Comparison of ENCODE assay signal across 10 cellular contexts in the genomic region with DNA sequence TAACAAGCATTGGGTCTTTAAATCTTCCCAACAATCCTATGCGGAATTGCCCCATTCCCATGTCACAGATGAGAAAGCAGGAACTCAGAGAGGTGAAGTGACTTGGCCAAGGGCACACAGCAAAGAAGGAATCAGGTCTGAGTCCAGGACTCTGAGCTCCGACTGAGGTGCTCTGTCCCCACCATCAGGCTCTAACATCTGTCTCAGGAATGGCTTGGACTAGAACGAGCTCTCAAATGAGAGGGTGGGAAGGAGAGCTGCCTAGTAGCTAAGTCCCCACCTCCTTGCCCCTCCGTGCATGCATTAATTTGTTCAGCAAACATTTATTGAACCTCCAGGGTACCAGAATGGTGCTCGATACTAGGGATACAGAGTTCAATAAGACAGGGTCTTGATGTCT. TPM values are rescaled to one million over a fixed set of nuclear protein-coding genes. Genes with fewer than 3 reads are reported as not detected.
A peak's percentile ranks its signal among the peaks of the same experiment; 100 is the strongest.
DNase-seq lines count a peak whose midpoint lies in the region; TF ChIP-seq lines count a peak whose summit lies in the region.
"Had no signal": no experiment of that assay in that cellular context is flagged by ENCODE, and none has a peak within 500 bp of the region (broad histone marks: within the 10 kb centered on the region; RNA-seq: fewer than 3 reads in every experiment).

No MANE protein-coding gene starts in this region.

- H3K4me2 ChIP-seq in trophoblast cell (ENCODE audit: low read length), result no peak overlapping the region

- peak overlapping the region; percentile 46 for H2BK120ac ChIP-seq in trophoblast cell (ENCODE audit: insufficient read depth, low read length, poor library complexity)

- peak overlapping the region; percentile 46 for H2AK5ac ChIP-seq in trophoblast cell (ENCODE audit: low read length)

- TF ChIP-seq CTCF in coronary artery (IDR thresholded peaks at IDR 0.05) (no peak), A673 (conservative IDR thresholded peaks at IDR 0.05; ENCODE audit: low read depth, low read length) (no peak)

- H3K9ac ChIP-seq in trophoblast cell (ENCODE audit: low read length), result no peak overlapping the region

- H4K8ac ChIP-seq in trophoblast cell (ENCODE audit: low read depth, low read length), result peak overlapping the region; percentile 27

- intact Hi-C loops in A673 (cut with micrococcal nuclease; ENCODE audit: unreplicated experiment), result no loop called here

- H3K79me2 ChIP-seq in trophoblast cell (ENCODE audit: control insufficient read depth, insufficient read depth, low read length, poor library complexity), result peaks cover 2% of the 10 kb centered on the region

- H3K4ac ChIP-seq in trophoblast cell (ENCODE audit: low read depth, low read length), result peak overlapping the region; percentile 25

- peak overlapping the region; percentile 10 to 75 for H3K27ac ChIP-seq in coronary artery
- H3K27ac ChIP-seq in trophoblast cell (ENCODE audit: low read depth, low read length), result no peak overlapping the region
- no peak overlapping the region for H3K27ac ChIP-seq in substantia nigra (ENCODE audit: low read depth, low read length, poor library complexity, severe bottlenecking)
- no peak overlapping the region for H3K27ac ChIP-seq in A673 (ENCODE audit: low read depth, low read length, poor library complexity, severe bottlenecking)

- H4K12ac ChIP-seq in trophoblast cell (ENCODE audit: low read depth, low read length), result peak overlapping the region; percentile 14

- no peak overlapping the region for H3K23ac ChIP-seq in trophoblast cell (ENCODE audit: low read length)

- H3K14ac ChIP-seq in trophoblast cell (ENCODE audit: low read length), result peak overlapping the region; percentile 16

- no CpG with 5 or more reads among the region's 5 CpGs for WGBS in trophoblast cell (ENCODE audit: extremely low coverage, insufficient coverage, insufficient read length)

- H2AFZ ChIP-seq in trophoblast cell (ENCODE audit: insufficient read depth, low read length, poor library complexity), result peak overlapping the region; percentile 38

- H3K27me3 ChIP-seq in trophoblast cell (ENCODE audit: insufficient read depth, low read length) (no peaks in the 10 kb centered on the region), A673 (replicated peaks; ENCODE audit: insufficient read depth, low read depth, low read length, poor library complexity) (no peaks in the 10 kb centered on the region)

- H4K91ac ChIP-seq in trophoblast cell (ENCODE audit: low read depth, low read length), result peak overlapping the region; percentile 89

- H3K36me3 ChIP-seq in trophoblast cell (ENCODE audit: control insufficient read depth in 1 of 2, insufficient read depth in 2 of 2, low read length in 2 of 2), result no peaks in the 10 kb centered on the region
- H3K36me3 ChIP-seq in A673 (ENCODE audit: insufficient read depth, low read length, poor library complexity, severe bottlenecking), result no peaks in the 10 kb centered on the region

- peak overlapping the region; percentile 0 for H3K18ac ChIP-seq in trophoblast cell (ENCODE audit: low read length)

- CTCF ChIA-PET in A673 (lab: Charles Lee), result no interaction called here

- POLR2A ChIA-PET in A673 (lab: Charles Lee; ENCODE audit: low non-redundant PET), result no interaction called here

- H3K4me3 ChIP-seq in coronary artery (no peak overlapping the region), trophoblast cell (ENCODE audit: low read depth, low read length) (no peak overlapping the region), A673 (ENCODE audit: low read depth, low read length, poor library complexity, severe bottlenecking) (no peak overlapping the region)

- peak; percentile 34 for DNase-seq in DMS79 (lab: John Stamatoyannopoulos, UW)
- peak; percentile 61 for DNase-seq in NCI-H69 (lab: John Stamatoyannopoulos, UW)
- DNase-seq in coronary artery (ENCODE audit: low spot score), result no peak
- DNase-seq in trophoblast cell, result no peak
- no peak for DNase-seq in substantia nigra (lab: John Stamatoyannopoulos, UW)
- DNase-seq in NCI-H446 treated with DMSO at 0.1 percent for 48 hours (lab: John Stamatoyannopoulos, UW), result no peak
- no peak for DNase-seq in NCI-H1694 treated with DMSO at 0.1 percent for 48 hours (lab: John Stamatoyannopoulos, UW)
- DNase-seq in A673 (ENCODE audit: low spot score), result no peak
- DNase-seq: cortex of kidney, SIG-M5 had no signal

- peaks cover 21% of the 10 kb centered on the region for H3K79me1 ChIP-seq in trophoblast cell (ENCODE audit: low read length)

- H2BK5ac ChIP-seq in trophoblast cell (ENCODE audit: low read depth, low read length, poor library complexity), result peak overlapping the region; percentile 35

- peaks cover 26 to 36% of the 10 kb centered on the region in 2 experiments for H3K4me1 ChIP-seq in trophoblast cell (ENCODE audit: control insufficient read depth in 1 of 2, insufficient read depth in 2 of 2, low read length in 2 of 2)
- peaks cover 9% of the 10 kb centered on the region for H3K4me1 ChIP-seq in A673 (ENCODE audit: insufficient read depth, low read length, poor library complexity, severe bottlenecking)

- no TSS peak for BruUV-seq in A673 (replicated peaks; lab: Mats Ljungman, UMichigan)

- H3K9me3 ChIP-seq in trophoblast cell (ENCODE audit: insufficient read depth, low read depth, low read length) (no peaks in the 10 kb centered on the region), A673 (ENCODE audit: low read depth, low read length, poor library complexity, severe bottlenecking) (no peaks in the 10 kb centered on the region)

- H2BK12ac ChIP-seq in trophoblast cell (ENCODE audit: low read length), result peak overlapping the region; percentile 22

RNA-seq across cellular contexts. Expression of gene ABCC3, which starts 26.7 kb away (rescaled TPM):
- polyA plus RNA-seq in trophoblast cell (2013), result 0.04 and 0.07 TPM in 2 replicates
- total RNA-seq in A673 (2021), result 0.56 and 1.2 TPM in 2 replicates

RNA-seq across cellular contexts. Expression of gene ANKRD40, which starts 46.4 kb away (rescaled TPM):
- 19.4 and 20.6 TPM in 2 replicates for polyA plus RNA-seq in trophoblast cell (2013)
- 54.2 and 61.3 TPM in 2 replicates for total RNA-seq in A673 (2021)

RNA-seq across cellular contexts. Expression of gene LUC7L3, which starts 58.1 kb away (rescaled TPM):
- polyA plus RNA-seq in trophoblast cell (2013), result 128 and 131 TPM in 2 replicates
- 185 and 194 TPM in 2 replicates for total RNA-seq in A673 (2021)

Comparison
In these comparisons a context has a peak if more than half of its experiments do, and no peak if none do; other contexts are left out.
1. DNase-seq: peak in DMS79 (single experiment) and NCI-H69 (single experiment); none in coronary artery (single experiment), trophoblast cell (0 of 2), substantia nigra (0 of 49), NCI-H446 treated with DMSO at 0.1 percent for 48 hours (single experiment), NCI-H1694 treated with DMSO at 0.1 percent for 48 hours (single experiment) and A673 (single experiment).
2. H3K27ac ChIP-seq: peak in coronary artery (2 of 2); none in trophoblast cell (single experiment), substantia nigra (single experiment) and A673 (single experiment).